1 cellular context compared by ENCODE assay signal in the genomic region with DNA sequence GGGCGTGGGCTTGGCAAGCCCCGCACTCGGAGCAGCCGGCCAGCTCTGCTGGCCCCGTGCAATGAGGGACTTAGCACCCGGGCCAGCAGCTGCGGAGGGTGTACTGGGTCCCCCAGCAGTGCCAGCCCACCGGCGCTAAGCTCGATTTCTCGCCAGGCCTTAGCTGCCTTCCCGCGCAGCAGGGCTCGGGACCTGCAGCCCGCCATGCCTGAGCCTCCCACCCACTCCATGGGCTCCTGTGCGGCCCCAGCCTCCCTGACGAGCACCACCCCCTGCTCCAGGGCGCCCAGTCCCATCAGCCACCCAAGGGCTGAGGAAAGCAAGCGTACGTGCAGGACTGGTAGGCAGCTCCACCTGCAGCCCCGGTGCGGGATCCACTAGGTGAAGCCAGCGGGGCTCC. TPM values are rescaled to one million over a fixed set of nuclear protein-coding genes. Genes with fewer than 3 reads are reported as not detected.
"Had no signal": no experiment of that assay in that cellular context is flagged by ENCODE, and none has a peak within 500 bp of the region (broad histone marks: within the 10 kb centered on the region; RNA-seq: fewer than 3 reads in every experiment).

No MANE protein-coding gene starts in this region.

RNA-seq across cellular contexts. Expression of gene RASD1, which starts 9.8 kb away (rescaled TPM):
- polyA plus RNA-seq: naive thymus-derived CD4-positive, alpha-beta T cell had no signal
